In genomic region chr2:15316370-15316814, GRCh38 we compare ENCODE assay signal across 15 cellular contexts.
A peak's percentile ranks its signal among the peaks of the same experiment; 100 is the strongest.
DNase-seq lines count a peak whose midpoint lies in the region; ATAC-seq and TF ChIP-seq lines count a peak whose summit lies in the region.
"Had no signal": no experiment of that assay in that cellular context is flagged by ENCODE, and none has a peak within 500 bp of the region (broad histone marks: within the 10 kb centered on the region; RNA-seq: fewer than 3 reads in every experiment).

No MANE protein-coding gene starts in this region.

- peaks cover 75% of the 10 kb centered on the region for H3K36me3 Mint-ChIP-seq in activated CD4-positive, alpha-beta memory T cell treated with anti-CD3 and anti-CD28 coated beads, Interleukin-2, amount 10 ng/mL, durations not matched to agents 7 days and 5 days (ENCODE audit: low read depth)

- peak overlapping the region; percentile 73 for H3K27ac Mint-ChIP-seq in activated CD4-positive, alpha-beta memory T cell treated with anti-CD3 and anti-CD28 coated beads, Interleukin-2, amount 10 ng/mL, durations not matched to agents 7 days and 5 days

- POLR2A ChIA-PET in activated CD4-positive, alpha-beta memory T cell treated with anti-CD3 and anti-CD28 coated beads, Interleukin-2, amount 10 ng/mL, durations not matched to agents 7 days and 5 days (lab: Charles Lee) = no interaction called here

- peaks cover 49% of the 10 kb centered on the region for H3K9me3 Mint-ChIP-seq in activated CD4-positive, alpha-beta memory T cell treated with anti-CD3 and anti-CD28 coated beads, Interleukin-2, amount 10 ng/mL, durations not matched to agents 7 days and 5 days

- H3K4me1 Mint-ChIP-seq in activated CD4-positive, alpha-beta memory T cell treated with anti-CD3 and anti-CD28 coated beads, Interleukin-2, amount 10 ng/mL, durations not matched to agents 7 days and 5 days = peaks cover 67% of the 10 kb centered on the region

- peak; percentile 33 for DNase-seq in activated CD4-positive, CD25-positive, alpha-beta regulatory T cell treated with anti-CD3 and anti-CD28 coated beads, Interleukin-2, amount 50 U/mL, for 72 hours
- DNase-seq in activated CD4-positive, alpha-beta memory T cell treated with anti-CD3 and anti-CD28 coated beads, Interleukin-2, amount 10 ng/mL, durations not matched to agents 7 days and 5 days = peak; percentile 74
- peak; percentile 18 for DNase-seq in effector CD4-positive, alpha-beta T cell
- DNase-seq in stimulated activated CD8-positive, alpha-beta memory T cell treated with anti-CD3 and anti-CD28 coated beads, Interleukin-4, amount 100 ng/mL, for 24 hours (ENCODE audit: low read depth) = peak; percentile 24
- DNase-seq in GM13976 (ENCODE audit: low spot score) = no peak
- no peak for DNase-seq in RKO (ENCODE audit: low spot score)
- DNase-seq: 8988T, brain microvascular endothelial cell, kidney glomerular epithelial cell, NCI-H1092, NCI-H524, transverse colon had no signal

- ATAC-seq in activated CD4-positive, CD25-positive, alpha-beta regulatory T cell treated with anti-CD3 and anti-CD28 coated beads, Interleukin-2, amount 50 U/mL, for 24 hours = no peak
- no peak for ATAC-seq in GM21526 (IDR thresholded peaks at IDR 0.05; ENCODE audit: low FRiP score, unreplicated experiment)
- ATAC-seq: right cardiac atrium had no signal

- CTCF ChIA-PET in activated CD4-positive, alpha-beta memory T cell treated with anti-CD3 and anti-CD28 coated beads, Interleukin-2, amount 10 ng/mL, durations not matched to agents 7 days and 5 days (lab: Charles Lee) = no interaction called here

- H3K4me3 Mint-ChIP-seq in activated CD4-positive, alpha-beta memory T cell treated with anti-CD3 and anti-CD28 coated beads, Interleukin-2, amount 10 ng/mL, durations not matched to agents 7 days and 5 days = no peak overlapping the region

- H3K27me3 Mint-ChIP-seq in activated CD4-positive, alpha-beta memory T cell treated with anti-CD3 and anti-CD28 coated beads, Interleukin-2, amount 10 ng/mL, durations not matched to agents 7 days and 5 days = no peaks in the 10 kb centered on the region

- in situ Hi-C loops in GM13976 (cut with MboI; ENCODE audit: low sequenced_read_pairs, unreplicated experiment) = no loop called here

- TF ChIP-seq CTCF in GM13976 (IDR thresholded peaks at IDR 0.05; ENCODE audit: borderline replicate concordance, control extremely low read depth, extremely low read depth, insufficient read depth, missing control alignments) = no peak

Comparison
In these comparisons a context has a peak if more than half of its experiments do, and no peak if none do; other contexts are left out.
1. DNase-seq: peak in activated CD4-positive, CD25-positive, alpha-beta regulatory T cell treated with anti-CD3 and anti-CD28 coated beads, Interleukin-2, amount 50 U/mL, for 72 hours (single experiment), activated CD4-positive, alpha-beta memory T cell treated with anti-CD3 and anti-CD28 coated beads, Interleukin-2, amount 10 ng/mL, durations not matched to agents 7 days and 5 days (single experiment), effector CD4-positive, alpha-beta T cell (single experiment) and stimulated activated CD8-positive, alpha-beta memory T cell treated with anti-CD3 and anti-CD28 coated beads, Interleukin-4, amount 100 ng/mL, for 24 hours (single experiment); none in GM13976 (single experiment) and RKO (single experiment).